10 cellular contexts compared by ENCODE assay signal in genomic region chr12:27709212-27709931, GRCh38. TPM values are rescaled to one million over a fixed set of nuclear protein-coding genes. Genes with fewer than 3 reads are reported as not detected.
DNase-seq lines count a peak whose midpoint lies in the region; ATAC-seq and TF ChIP-seq lines count a peak whose summit lies in the region.
"Had no signal": no experiment of that assay in that cellular context is flagged by ENCODE, and none has a peak within 500 bp of the region (broad histone marks: within the 10 kb centered on the region; RNA-seq: fewer than 3 reads in every experiment).

No MANE protein-coding gene starts in this region.

- TF ChIP-seq CTCF in ascending aorta (IDR thresholded peaks at IDR 0.05) = no peak
- no peak for TF ChIP-seq CTCF in upper lobe of left lung (IDR thresholded peaks at IDR 0.05)

- H3K36me3 Mint-ChIP-seq in activated naive CD4-positive, alpha-beta T cell treated with anti-CD3 and anti-CD28 coated beads, Interleukin-2, amount 50 U/mL, for 24 hours = no peaks in the 10 kb centered on the region

- no peak for TF ChIP-seq POLR2A in upper lobe of left lung (IDR thresholded peaks at IDR 0.05)

- intact Hi-C loops in ascending aorta (cut with DNase I) = no loop called here

- H3K36me3 ChIP-seq in ascending aorta = peaks cover 0 to 3% of the 10 kb centered on the region in 2 donors
- H3K36me3 ChIP-seq in upper lobe of left lung = no peaks in the 10 kb centered on the region

- H3K27me3 ChIP-seq in ascending aorta = no peaks in the 10 kb centered on the region
- no peaks in the 10 kb centered on the region for H3K27me3 ChIP-seq in mononuclear cell (ENCODE audit: insufficient read depth, low read length)
- H3K27me3 ChIP-seq in upper lobe of left lung = no peaks in the 10 kb centered on the region

- H3K9me3 ChIP-seq in ascending aorta (no peaks in the 10 kb centered on the region), mononuclear cell (ENCODE audit: low read depth, low read length) (no peaks in the 10 kb centered on the region), upper lobe of left lung (no peaks in the 10 kb centered on the region)

- WGBS in upper lobe of left lung, 2 donors = 88 to 91% methylated on average over 12 of the region's 12 CpGs

- H3K27ac Mint-ChIP-seq in activated naive CD4-positive, alpha-beta T cell treated with anti-CD3 and anti-CD28 coated beads, Interleukin-2, amount 50 U/mL, for 24 hours = no peak overlapping the region

- ATAC-seq in upper lobe of left lung (ENCODE audit: low FRiP score in 2 of 2) = no peak
- ATAC-seq in HG03354 (IDR thresholded peaks at IDR 0.05; ENCODE audit: poor library complexity, severe bottlenecking, unreplicated experiment) = no peak
- no peak for ATAC-seq in GM18873 (IDR thresholded peaks at IDR 0.05; ENCODE audit: low FRiP score, unreplicated experiment)

- H3K9me3 Mint-ChIP-seq in activated naive CD4-positive, alpha-beta T cell treated with anti-CD3 and anti-CD28 coated beads, Interleukin-2, amount 50 U/mL, for 24 hours = no peaks in the 10 kb centered on the region

- H3K27me3 Mint-ChIP-seq in activated naive CD4-positive, alpha-beta T cell treated with anti-CD3 and anti-CD28 coated beads, Interleukin-2, amount 50 U/mL, for 24 hours = no peaks in the 10 kb centered on the region

- H3K27ac ChIP-seq in ascending aorta = peak overlapping the region; percentile 80 to 85
- peak overlapping the region in 3 of 4 donors; percentile 84 to 88 (median 86) for H3K27ac ChIP-seq in upper lobe of left lung

- H3K4me3 ChIP-seq in ascending aorta = peak overlapping the region; percentile 81 to 91
- H3K4me3 ChIP-seq in mononuclear cell (ENCODE audit: low read length) = peak overlapping the region; percentile 75
- H3K4me3 ChIP-seq in upper lobe of left lung = peak overlapping the region in 3 of 4 donors; percentile 75 to 97 (median 92)

- H3K4me1 Mint-ChIP-seq in activated naive CD4-positive, alpha-beta T cell treated with anti-CD3 and anti-CD28 coated beads, Interleukin-2, amount 50 U/mL, for 24 hours = peaks cover 25% of the 10 kb centered on the region

- H3K4me1 ChIP-seq in ascending aorta = peaks cover 0 to 15% of the 10 kb centered on the region in 2 donors
- H3K4me1 ChIP-seq in mononuclear cell (ENCODE audit: insufficient read depth, low read length) = peaks cover 29% of the 10 kb centered on the region
- peaks cover 14 to 26% (median 17%) of the 10 kb centered on the region in 4 donors for H3K4me1 ChIP-seq in upper lobe of left lung

- DNase-seq in activated naive CD4-positive, alpha-beta T cell treated with anti-CD3 and anti-CD28 coated beads, Interleukin-2, amount 50 U/mL, for 16 hours = no peak
- no peak for DNase-seq in ascending aorta (ENCODE audit: low spot score in 2 of 2)
- no peak for DNase-seq in upper lobe of left lung
- DNase-seq in cerebellar cortex (ENCODE audit: low spot score) = no peak
- DNase-seq: DMS79; effector CD8-positive, alpha-beta T cell had no signal

- no peak for TF ChIP-seq EP300 in upper lobe of left lung (IDR thresholded peaks at IDR 0.05)

- peak overlapping the region; percentile 98 for H3K4me3 Mint-ChIP-seq in activated naive CD4-positive, alpha-beta T cell treated with anti-CD3 and anti-CD28 coated beads, Interleukin-2, amount 50 U/mL, for 24 hours

RNA-seq across cellular contexts. Expression of gene MRPS35, which starts 1.3 kb away (rescaled TPM):
- 2.7 TPM for total RNA-seq in ascending aorta
- total RNA-seq in mononuclear cell = 57.7 TPM
- total RNA-seq in upper lobe of left lung = 10 to 100 TPM in 5 of 6 donors, 1 to 10 TPM in 1; 9.4 to 36.7 (median 31.2) TPM

RNA-seq across cellular contexts. Expression of gene REP15, which starts 13.1 kb away (rescaled TPM):
- total RNA-seq in ascending aorta (not detected), mononuclear cell (not detected), upper lobe of left lung (1 to 10 TPM; 1.1 to 4.4 (median 3.2) TPM)
